10 cellular contexts compared by ENCODE assay signal in genomic region chr2:236731767-236732580, GRCh38.
DNase-seq lines count a peak whose midpoint lies in the region; FAIRE-seq and TF ChIP-seq lines count a peak whose summit lies in the region.
"Had no signal": no experiment of that assay in that cellular context is flagged by ENCODE, and none has a peak within 500 bp of the region (broad histone marks: within the 10 kb centered on the region; RNA-seq: fewer than 3 reads in every experiment).

No MANE protein-coding gene starts in this region.

- H3K4me1 Mint-ChIP-seq in astrocyte (ENCODE audit: low read depth, unreplicated experiment) (peaks cover 6% of the 10 kb centered on the region), type B pancreatic cell (ENCODE audit: unreplicated experiment) (peaks cover 44% of the 10 kb centered on the region)
- H3K4me1 Mint-ChIP-seq: naive B cell had no signal

- H3K36me3 Mint-ChIP-seq in astrocyte (ENCODE audit: low read depth, unreplicated experiment) (peaks cover 2% of the 10 kb centered on the region), type B pancreatic cell (no peaks in the 10 kb centered on the region)
- H3K36me3 Mint-ChIP-seq: naive B cell had no signal

- no peak overlapping the region for H3K4me2 ChIP-seq in astrocyte (ENCODE audit: low read length)
- no peak overlapping the region for H3K4me2 ChIP-seq in hepatocyte

- H3K9me2 ChIP-seq in hepatocyte (replicated peaks; ENCODE audit: insufficient read depth): no peaks in the 10 kb centered on the region

- H3K27me3 ChIP-seq in astrocyte (ENCODE audit: insufficient read depth, low read length) (peaks cover 17% of the 10 kb centered on the region), hepatocyte (no peaks in the 10 kb centered on the region)

- no peaks in the 10 kb centered on the region for H3K4me1 ChIP-seq in astrocyte (ENCODE audit: insufficient read depth, low read length)
- peaks cover 17% of the 10 kb centered on the region for H3K4me1 ChIP-seq in hepatocyte (ENCODE audit: insufficient read depth)

- H3K79me2 ChIP-seq in astrocyte (ENCODE audit: insufficient read depth, low read length): no peaks in the 10 kb centered on the region
- no peaks in the 10 kb centered on the region for H3K79me2 ChIP-seq in hepatocyte

- no peaks in the 10 kb centered on the region for H4K20me1 ChIP-seq in astrocyte (ENCODE audit: insufficient read depth, low read length)
- no peaks in the 10 kb centered on the region for H4K20me1 ChIP-seq in hepatocyte (ENCODE audit: insufficient read depth, poor library complexity, severe bottlenecking)

- FAIRE-seq in astrocyte (lab: Jason Lieb, UNC): no peak

- no peak overlapping the region for H3K27ac ChIP-seq in astrocyte (ENCODE audit: low read depth, low read length)
- H3K27ac ChIP-seq in hepatocyte: peak overlapping the region; percentile 49

- H3K36me3 ChIP-seq in astrocyte (ENCODE audit: insufficient read depth, low read length): no peaks in the 10 kb centered on the region
- no peaks in the 10 kb centered on the region for H3K36me3 ChIP-seq in hepatocyte (replicated peaks; ENCODE audit: insufficient read depth, low read depth)

- TF ChIP-seq CTCF in astrocyte (IDR thresholded peaks at IDR 0.05; ENCODE audit: insufficient read depth, low read depth, low read length): no peak
- TF ChIP-seq CTCF in hepatocyte (IDR thresholded peaks at IDR 0.05; ENCODE audit: poor library complexity): no peak
- no peak for TF ChIP-seq CTCF in type B pancreatic cell (conservative IDR thresholded peaks at IDR 0.05)

- DNase-seq in GM03348 (ENCODE audit: low spot score) (peak; percentile 77), astrocyte (ENCODE audit: low read depth) (peak; percentile 25), hepatocyte (ENCODE audit: low spot score) (peak; percentile 72), smooth muscle cell of the brain vasculature (ENCODE audit: low read depth, low spot score) (peak; percentile 69), type B pancreatic cell (ENCODE audit: extremely low spot score, unreplicated experiment) (no peak), NCI-H146 (lab: John Stamatoyannopoulos, UW) (no peak), NCI-H748 treated with DMSO at 0.1 percent for 48 hours (lab: John Stamatoyannopoulos, UW) (no peak)
- DNase-seq in stimulated activated CD4-positive, alpha-beta T cell treated with anti-CD3 and anti-CD28 coated beads, Interleukin-4, amount 100 ng/mL, for 24 hours: no peak
- DNase-seq: naive B cell had no signal

- no peak overlapping the region for H3K27ac Mint-ChIP-seq in astrocyte (ENCODE audit: unreplicated experiment)
- no peak overlapping the region for H3K27ac Mint-ChIP-seq in type B pancreatic cell
- H3K27ac Mint-ChIP-seq: dendritic cell treated with granulocyte-macrophage colony-stimulating factor and Interleukin-4, amounts not matched to agents 40 ng/mL and 50 ng/mL, for 4 days; naive B cell had no signal

- 67% methylated on average over 12 of the region's 12 CpGs for WGBS in hepatocyte (ENCODE audit: low lambda C conversion rate, missing lambda C conversion rate)

- H3K9me3 Mint-ChIP-seq in astrocyte (ENCODE audit: unreplicated experiment) (peaks cover 2% of the 10 kb centered on the region), type B pancreatic cell (no peaks in the 10 kb centered on the region)
- H3K9me3 Mint-ChIP-seq: dendritic cell treated with granulocyte-macrophage colony-stimulating factor and Interleukin-4, amounts not matched to agents 40 ng/mL and 50 ng/mL, for 4 days had no signal

- H3K27me3 Mint-ChIP-seq in astrocyte (ENCODE audit: low read depth, unreplicated experiment) (peaks cover 5% of the 10 kb centered on the region), type B pancreatic cell (peaks cover 8% of the 10 kb centered on the region)

- H3K9me3 ChIP-seq in astrocyte (ENCODE audit: insufficient read depth, low read depth, low read length): no peaks in the 10 kb centered on the region
- no peaks in the 10 kb centered on the region for H3K9me3 ChIP-seq in hepatocyte (ENCODE audit: low read depth)

- H3K4me3 ChIP-seq in astrocyte (ENCODE audit: insufficient read depth, low read depth, low read length) (no peak overlapping the region), hepatocyte (no peak overlapping the region)

- H2AFZ ChIP-seq in astrocyte (ENCODE audit: low read depth, low read length) (no peak overlapping the region), hepatocyte (no peak overlapping the region)

- no peak overlapping the region for H3K9ac ChIP-seq in astrocyte (ENCODE audit: low read length)

- H3K4me3 Mint-ChIP-seq in astrocyte (ENCODE audit: unreplicated experiment): no peak overlapping the region
- no peak overlapping the region for H3K4me3 Mint-ChIP-seq in type B pancreatic cell
- H3K4me3 Mint-ChIP-seq: dendritic cell treated with granulocyte-macrophage colony-stimulating factor and Interleukin-4, amounts not matched to agents 40 ng/mL and 50 ng/mL, for 4 days; naive B cell had no signal

Comparison
In these comparisons a context has a peak if more than half of its experiments do, and no peak if none do; other contexts are left out.
1. DNase-seq: peak in GM03348 (single experiment), astrocyte (single experiment), hepatocyte (single experiment) and smooth muscle cell of the brain vasculature (single experiment); none in type B pancreatic cell (single experiment), NCI-H146 (single experiment), stimulated activated CD4-positive, alpha-beta T cell treated with anti-CD3 and anti-CD28 coated beads, Interleukin-4, amount 100 ng/mL, for 24 hours (single experiment) and NCI-H748 treated with DMSO at 0.1 percent for 48 hours (single experiment).